In genomic region chr19:41206926-41207750, GRCh38 we compare ENCODE assay signal across 10 cellular contexts. TPM values are rescaled to one million over a fixed set of nuclear protein-coding genes. Genes with fewer than 3 reads are reported as not detected.
DNase-seq lines count a peak whose midpoint lies in the region; ATAC-seq and TF ChIP-seq lines count a peak whose summit lies in the region.
"Had no signal": no experiment of that assay in that cellular context is flagged by ENCODE, and none has a peak within 500 bp of the region (broad histone marks: within the 10 kb centered on the region; RNA-seq: fewer than 3 reads in every experiment).

No MANE protein-coding gene starts in this region.

- in situ Hi-C loops in brain microvascular endothelial cell (cut with HindIII; ENCODE audit: low pct_ligation_motif_present, low sequenced_read_pairs), result no loop called here

- H2AFZ ChIP-seq in HCT116 (ENCODE audit: low read depth, low read length, poor library complexity, severe bottlenecking), result no peak overlapping the region

- ATAC-seq in HCT116 (no peak), lung (ENCODE audit: insufficient read depth, low FRiP score) (peak; percentile 27), foreskin keratinocyte (no peak), GM21526 (IDR thresholded peaks at IDR 0.05; ENCODE audit: low FRiP score, unreplicated experiment) (no peak)
- ATAC-seq: right lobe of liver had no signal

- H3K4me1 ChIP-seq in HCT116 (ENCODE audit: control insufficient read depth in 1 of 2, insufficient read depth in 2 of 2, low read length in 2 of 2) (0 out of 4 replicates have a peak, but pooled peaks cover 0 to 3% of the 10 kb centered on the region in 2 experiments), lung (ENCODE audit: control insufficient read depth in 2 of 2, insufficient read depth in 2 of 2, low read length in 2 of 2) (no peaks in the 10 kb centered on the region), subcutaneous abdominal adipose tissue (ENCODE audit: control insufficient read depth in 5 of 5, insufficient read depth in 5 of 5, low read length in 5 of 5) (peaks cover 7 to 19% (median 16%) of the 10 kb centered on the region in 5 donors), foreskin keratinocyte (no peaks in the 10 kb centered on the region)
- H3K4me1 ChIP-seq: right lobe of liver had no signal

- TF ChIP-seq POLR2A in HCT116 (IDR thresholded peaks at IDR 0.05; ENCODE audit: borderline replicate concordance, extremely low read depth, insufficient read depth, insufficient read length) (no peak), erythroblast (IDR thresholded peaks at IDR 0.05; ENCODE audit: low read length) (no peak)

- CTCF ChIA-PET in HCT116 (lab: Charles Lee), result interaction anchor here (5.2 kb wide), 1 partner anchor 55 kb away, joined by 70 read pairs; the partner anchor contains the start of gene HNRNPUL1

- no peaks in the 10 kb centered on the region for H3K79me2 ChIP-seq in HCT116 (ENCODE audit: insufficient read depth, low read length)

- H3K4me3 ChIP-seq in HCT116 (replicated peaks in 1 of 2; ENCODE audit: low read depth in 1 of 2, low read length in 2 of 2) (no peak overlapping the region), lung (no peak overlapping the region), subcutaneous abdominal adipose tissue (ENCODE audit: low read depth in 1 of 5, low read length in 5 of 5) (peak overlapping the region; percentile 26 to 75 (median 39)), brain microvascular endothelial cell (ENCODE audit: low read depth, low read length) (no peak overlapping the region)
- H3K4me3 ChIP-seq: right lobe of liver had no signal

- H3K27me3 ChIP-seq in HCT116 (ENCODE audit: insufficient read depth, low read length), result no peaks in the 10 kb centered on the region
- no peaks in the 10 kb centered on the region for H3K27me3 ChIP-seq in lung (ENCODE audit: control insufficient read depth, insufficient read depth)
- H3K27me3 ChIP-seq in subcutaneous abdominal adipose tissue (ENCODE audit: control insufficient read depth in 5 of 5, insufficient read depth in 4 of 5, low read length in 5 of 5), result no peaks in the 10 kb centered on the region
- H3K27me3 ChIP-seq in foreskin keratinocyte, result no peaks in the 10 kb centered on the region
- no peaks in the 10 kb centered on the region for H3K27me3 ChIP-seq in brain microvascular endothelial cell (replicated peaks)
- H3K27me3 ChIP-seq: right lobe of liver had no signal

- no peak overlapping the region for H3K9ac ChIP-seq in HCT116 (ENCODE audit: low read length)
- H3K9ac ChIP-seq in subcutaneous abdominal adipose tissue (ENCODE audit: low read length in 5 of 5), result peak overlapping the region in 2 of 5 donors; percentile 28 to 69

- TF ChIP-seq CTCF in HCT116 (IDR thresholded peaks at IDR 0.05 in 2 of 3, conservative IDR thresholded peaks at IDR 0.05 in 1 of 3; ENCODE audit: borderline replicate concordance in 1 of 3, insufficient read depth in 1 of 3, low read depth in 2 of 3, low read length in 2 of 3), result no peak
- TF ChIP-seq CTCF in lung (IDR thresholded peaks at IDR 0.05; ENCODE audit: control extremely low read depth, extremely low read depth), result no peak
- TF ChIP-seq CTCF in foreskin keratinocyte (conservative IDR thresholded peaks at IDR 0.05), result no peak
- no peak for TF ChIP-seq CTCF in brain microvascular endothelial cell (IDR thresholded peaks at IDR 0.05; ENCODE audit: low read depth, low read length, missing control alignments)

- POLR2A ChIA-PET in HCT116 (lab: Charles Lee), result no interaction called here

- H3K9me2 ChIP-seq in HCT116 (ENCODE audit: insufficient read depth), result no peaks in the 10 kb centered on the region

- no peak for TF ChIP-seq RAD21 in HCT116 (IDR thresholded peaks at IDR 0.05; ENCODE audit: low read depth)

- WGBS in lung, 2 donors, result 77 to 82% methylated on average over 24 to 26 of the region's 26 CpGs

- intact Hi-C loops in HCT116 (cut with micrococcal nuclease), result no loop called here

- TSS peak; percentile 74 for BruUV-seq in HCT116 (replicated peaks; lab: Mats Ljungman, UMichigan)

- RAD21 ChIA-PET in HCT116 (lab: Charles Lee; ENCODE audit: low non-redundant PET in 1 of 2, low total read pairs in 2 of 2, uncharacterized antibody in 2 of 2, unreplicated experiment in 2 of 2), result no interaction called here

- H3K27ac ChIP-seq in HCT116 (ENCODE audit: low read depth, low read length) (no peak overlapping the region), lung (ENCODE audit: low read depth in 1 of 2, low read length in 1 of 2) (no peak overlapping the region), subcutaneous abdominal adipose tissue (ENCODE audit: low read depth, low read length) (peak overlapping the region; percentile 69), foreskin keratinocyte (no peak overlapping the region), brain microvascular endothelial cell (no peak overlapping the region)
- H3K27ac ChIP-seq: right lobe of liver had no signal

- H4K20me1 ChIP-seq in HCT116 (ENCODE audit: insufficient read depth), result no peaks in the 10 kb centered on the region

- no peak for DNase-seq in HCT116 (ENCODE audit: low read depth, low spot score)
- DNase-seq in erythroblast (lab: John Stamatoyannopoulos, UW), result peak; percentile 37 to 47
- DNase-seq in lung (ENCODE audit: low spot score), result no peak
- DNase-seq in foreskin keratinocyte, result no peak
- no peak for DNase-seq in brain microvascular endothelial cell
- DNase-seq in MV-4-11 (lab: John Stamatoyannopoulos, UW), result no peak
- DNase-seq: NCI-H524, right lobe of liver had no signal

- H3K4me2 ChIP-seq in HCT116 (ENCODE audit: low read length), result no peak overlapping the region

- H3K36me3 ChIP-seq in HCT116 (ENCODE audit: control insufficient read depth in 1 of 2, insufficient read depth in 2 of 2, low read length in 2 of 2) (peaks cover 3 to 9% of the 10 kb centered on the region in 2 experiments; a peak in 3 of 4 replicates), lung (ENCODE audit: control insufficient read depth in 2 of 2, insufficient read depth in 2 of 2, low read length in 2 of 2) (peaks cover 0 to 4% of the 10 kb centered on the region in 2 donors), subcutaneous abdominal adipose tissue (ENCODE audit: control insufficient read depth in 5 of 5, insufficient read depth in 5 of 5, low read length in 5 of 5) (peaks cover 0 to 2% (median 0%) of the 10 kb centered on the region in 5 donors), brain microvascular endothelial cell (replicated peaks) (no peaks in the 10 kb centered on the region)
- H3K36me3 ChIP-seq: right lobe of liver had no signal

- H3K9me3 ChIP-seq in HCT116 (ENCODE audit: control insufficient read depth in 1 of 2, insufficient read depth in 1 of 2, low read depth in 1 of 2, low read length in 2 of 2) (no peaks in the 10 kb centered on the region), lung (ENCODE audit: control insufficient read depth in 2 of 2, insufficient read depth in 1 of 2, low read length in 1 of 2) (no peaks in the 10 kb centered on the region), subcutaneous abdominal adipose tissue (ENCODE audit: control insufficient read depth in 5 of 5, low read length in 5 of 5) (no peaks in the 10 kb centered on the region)
- H3K9me3 ChIP-seq: right lobe of liver had no signal

TF ChIP-seq in HCT116, 20 proteins besides CTCF, POLR2A, EP300 and RAD21 (continues in another document):
- TF ChIP-seq ZFX (IDR thresholded peaks at IDR 0.05) (no peak), CBX3 (IDR thresholded peaks at IDR 0.05; ENCODE audit: low read depth) (no peak), ATF3 (IDR thresholded peaks at IDR 0.05) (no peak), YY1 (IDR thresholded peaks at IDR 0.05; ENCODE audit: extremely low read depth, insufficient replicate concordance, low read depth, low read length) (no peak), SRF (IDR thresholded peaks at IDR 0.05; ENCODE audit: low read depth) (no peak), ZBTB33 (IDR thresholded peaks at IDR 0.05; ENCODE audit: extremely low read depth, insufficient replicate concordance, low read length) (no peak), SP1 (IDR thresholded peaks at IDR 0.05; ENCODE audit: low read depth) (no peak), POLR2AphosphoS5 (IDR thresholded peaks at IDR 0.05; ENCODE audit: low read depth, low read length) (no peak), SIN3A (IDR thresholded peaks at IDR 0.05; ENCODE audit: low read depth) (no peak)

RNA-seq across cellular contexts. Expression of gene AXL, which starts 11.9 kb away (rescaled TPM):
- total RNA-seq in HCT116 (2021; ENCODE audit: unreplicated experiment), result 47.4 TPM
- 48.4 and 49.6 TPM in 2 replicates for polyA plus RNA-seq in HCT116 (2012)
- total RNA-seq in lung, result 10 to 100 TPM; 48.6 to 53.0 TPM
- polyA plus RNA-seq in lung, result 10 to 100 TPM in 1 of 2 donors, 1 to 10 TPM in 1; 8.2 to 13.4 TPM
- 163 and 167 TPM in 2 replicates for total RNA-seq in foreskin keratinocyte
- 55.7 and 59.9 TPM in 2 replicates for polyA plus RNA-seq in foreskin keratinocyte

RNA-seq across cellular contexts. Expression of gene CYP2S1, which starts 14.1 kb away (rescaled TPM):
- total RNA-seq in HCT116 (2021; ENCODE audit: unreplicated experiment), result 17.6 TPM
- 21.8 TPM in 2 replicates for polyA plus RNA-seq in HCT116 (2012)
- 10 to 100 TPM in 1 of 2 donors, 1 to 10 TPM in 1; 9.7 to 13.2 TPM for total RNA-seq in lung
- 1 to 10 TPM; 5.2 to 5.4 TPM for polyA plus RNA-seq in lung
- total RNA-seq in foreskin keratinocyte, result 8.5 and 10.8 TPM in 2 replicates
- 11.5 and 13.4 TPM in 2 replicates for polyA plus RNA-seq in foreskin keratinocyte

RNA-seq across cellular contexts. Expression of gene HNRNPUL1, which starts 57.0 kb away (rescaled TPM):
- total RNA-seq in HCT116 (2021; ENCODE audit: unreplicated experiment) (201 TPM), lung (100 to 1,000 TPM; 192 to 198 TPM), foreskin keratinocyte (129 and 140 TPM in 2 replicates)
- polyA plus RNA-seq in HCT116 (2012), result 122 and 130 TPM in 2 replicates
- polyA plus RNA-seq in lung (10 to 100 TPM; 92.2 to 96.0 TPM), foreskin keratinocyte (106 and 123 TPM in 2 replicates)

Comparison
In these comparisons a context has a peak if more than half of its experiments do, and no peak if none do; other contexts are left out.
1. DNase-seq: peak in erythroblast (2 of 2); none in HCT116 (single experiment), lung (single experiment), foreskin keratinocyte (0 of 2), brain microvascular endothelial cell (single experiment) and MV-4-11 (single experiment).
2. H3K4me3 ChIP-seq: peak in subcutaneous abdominal adipose tissue (5 of 5); none in HCT116 (0 of 2), lung (single experiment) and brain microvascular endothelial cell (single experiment).